20 cellular contexts compared by ENCODE assay signal in genomic region chr9:4081948-4082347, GRCh38.
"Had no signal": no experiment of that assay in that cellular context is flagged by ENCODE, and none has a peak within 500 bp of the region (broad histone marks: within the 10 kb centered on the region; RNA-seq: fewer than 3 reads in every experiment).

No MANE protein-coding gene starts in this region.

- ATAC-seq: effector memory CD8-positive, alpha-beta T cell; left lobe of liver; naive thymus-derived CD4-positive, alpha-beta T cell; psoas muscle; right cardiac atrium; stimulated activated naive B cell treated with anti-CD40 and anti-IgM and Interleukin-4, amounts not matched to agents 10 μg/mL and 1 μg/mL and 100 μg/mL, for 72 hours had no signal

- H3K27me3 ChIP-seq: esophagus squamous epithelium, ovary, suprapubic skin, transverse colon, vagina had no signal

- H3K27ac ChIP-seq: ovary, psoas muscle, skin epidermis, suprapubic skin, transverse colon, vagina had no signal

- FAIRE-seq: endometrium, kidney had no signal

- H3K4me3 ChIP-seq: esophagus squamous epithelium, ovary, psoas muscle, skin epidermis, suprapubic skin, transverse colon, vagina had no signal

- H3K9me3 ChIP-seq: esophagus squamous epithelium, ovary, psoas muscle, suprapubic skin, transverse colon, vagina had no signal

- H3K4me1 ChIP-seq: psoas muscle had no signal

- H3K36me3 ChIP-seq: esophagus squamous epithelium, ovary, suprapubic skin, transverse colon, vagina had no signal

- DNase-seq: cortex of kidney; effector memory CD8-positive, alpha-beta T cell; erythroblast; esophagus squamous epithelium; foreskin melanocyte; kidney; midbrain; naive thymus-derived CD4-positive, alpha-beta T cell; ovary; psoas muscle; right cardiac atrium; stimulated activated CD4-positive, alpha-beta T cell treated with anti-CD3 and anti-CD28 coated beads, Interleukin-15, amount 100 ng/mL, for 24 hours; stimulated activated CD4-positive, alpha-beta T cell treated with anti-CD3 and anti-CD28 coated beads, Interleukin-2, amount 100 ng/mL, for 48 hours; stimulated activated naive B cell treated with anti-CD40 and anti-IgM and Interleukin-4, amounts not matched to agents 10 μg/mL and 1 μg/mL and 100 μg/mL, for 72 hours; transverse colon had no signal
